Comparison of ENCODE assay signal across 8 cellular contexts in genomic region chr12:70576341-70577282, GRCh38.
A peak's percentile ranks its signal among the peaks of the same experiment; 100 is the strongest.
DNase-seq lines count a peak whose midpoint lies in the region; ATAC-seq and TF ChIP-seq lines count a peak whose summit lies in the region.

No MANE protein-coding gene starts in this region.

- H3K4me3 Mint-ChIP-seq in naive thymus-derived CD4-positive, alpha-beta T cell = no peak overlapping the region

- H3K27ac Mint-ChIP-seq in naive thymus-derived CD4-positive, alpha-beta T cell = no peak overlapping the region

- no peaks in the 10 kb centered on the region for H3K4me1 ChIP-seq in naive thymus-derived CD4-positive, alpha-beta T cell (ENCODE audit: control insufficient read depth in 2 of 2, insufficient read depth in 2 of 2, low read length in 2 of 2)
- no peaks in the 10 kb centered on the region for H3K4me1 ChIP-seq in effector memory CD4-positive, alpha-beta T cell (ENCODE audit: control insufficient read depth, insufficient read depth, low read length, poor library complexity, severe bottlenecking)

- peak; percentile 75 for ATAC-seq in GM21423 (IDR thresholded peaks at IDR 0.05; ENCODE audit: unreplicated experiment)
- ATAC-seq in naive thymus-derived CD4-positive, alpha-beta T cell = no peak

- peaks cover 0 to 18% (median 7%) of the 10 kb centered on the region in 5 donors for H3K27me3 Mint-ChIP-seq in naive thymus-derived CD4-positive, alpha-beta T cell

- TF ChIP-seq CTCF in RWPE1 (conservative IDR thresholded peaks at IDR 0.05; ENCODE audit: low read depth) (peak; percentile 74), epithelial cell of proximal tubule (conservative IDR thresholded peaks at IDR 0.05; ENCODE audit: low read depth, low read length) (peak; percentile 88)

- H3K9me3 ChIP-seq in naive thymus-derived CD4-positive, alpha-beta T cell (ENCODE audit: control insufficient read depth in 2 of 3, low read length in 3 of 3) = no peaks in the 10 kb centered on the region
- H3K9me3 ChIP-seq in effector memory CD4-positive, alpha-beta T cell (ENCODE audit: control insufficient read depth, low read length) = no peaks in the 10 kb centered on the region

- H3K4me1 Mint-ChIP-seq in naive thymus-derived CD4-positive, alpha-beta T cell = no peaks in the 10 kb centered on the region

- H3K27ac ChIP-seq in RWPE1 = no peak overlapping the region
- no peak overlapping the region for H3K27ac ChIP-seq in naive thymus-derived CD4-positive, alpha-beta T cell (ENCODE audit: low read depth, low read length)
- no peak overlapping the region for H3K27ac ChIP-seq in effector memory CD4-positive, alpha-beta T cell (ENCODE audit: insufficient read depth, low read length, poor library complexity, severe bottlenecking)

- intact Hi-C loops in naive thymus-derived CD4-positive, alpha-beta T cell (cut with micrococcal nuclease) = loop anchor here (1.0 to 2.0 kb wide), 5 partner anchors 154 to 1285 kb away; partner anchors contain the start of gene RAB3IP (in 2 of the 2)

- no peaks in the 10 kb centered on the region for H3K27me3 ChIP-seq in naive thymus-derived CD4-positive, alpha-beta T cell (ENCODE audit: control insufficient read depth in 2 of 2, insufficient read depth in 2 of 2, low read length in 2 of 2)
- no peaks in the 10 kb centered on the region for H3K27me3 ChIP-seq in effector memory CD4-positive, alpha-beta T cell (replicated peaks; ENCODE audit: control insufficient read depth, insufficient read depth, low read length, poor library complexity, severe bottlenecking)

- H3K36me3 Mint-ChIP-seq in naive thymus-derived CD4-positive, alpha-beta T cell = no peaks in the 10 kb centered on the region

- H3K4me3 ChIP-seq in epithelial cell of proximal tubule (ENCODE audit: low read depth, low read length) = no peak overlapping the region
- no peak overlapping the region for H3K4me3 ChIP-seq in naive thymus-derived CD4-positive, alpha-beta T cell (ENCODE audit: low read length)
- H3K4me3 ChIP-seq in effector memory CD4-positive, alpha-beta T cell (ENCODE audit: insufficient read depth, low read depth, low read length, poor library complexity, severe bottlenecking) = no peak overlapping the region

- no peaks in the 10 kb centered on the region for H3K36me3 ChIP-seq in naive thymus-derived CD4-positive, alpha-beta T cell (ENCODE audit: control insufficient read depth in 2 of 3, insufficient read depth in 3 of 3, low read length in 3 of 3)
- no peaks in the 10 kb centered on the region for H3K36me3 ChIP-seq in effector memory CD4-positive, alpha-beta T cell (ENCODE audit: control insufficient read depth, insufficient read depth, low read length)

- H3K9me3 Mint-ChIP-seq in naive thymus-derived CD4-positive, alpha-beta T cell = no peaks in the 10 kb centered on the region

- POLR2A ChIA-PET in RWPE1 (lab: Yijun Ruan, JAX; ENCODE audit: low non-redundant PET) = no interaction called here
- POLR2A ChIA-PET in naive thymus-derived CD4-positive, alpha-beta T cell (lab: Charles Lee) = no interaction called here

- CTCF ChIA-PET in RWPE1 (lab: Yijun Ruan, JAX) = interaction anchor here (0.5 to 1.3 kb wide), 16 partner anchors 17 to 1006 kb away, joined by 3 to 23 read pairs (median 4); no protein-coding TSS in a partner anchor
- CTCF ChIA-PET in naive thymus-derived CD4-positive, alpha-beta T cell (lab: Charles Lee) = interaction anchor here (0.8 to 3.7 kb wide), 10 partner anchors 14 to 705 kb away, joined by 3 to 33 read pairs (median 5); no protein-coding TSS in a partner anchor

- DNase-seq in DMS 273 (lab: John Stamatoyannopoulos, UW; ENCODE audit: unreplicated experiment) = peak; percentile 87
- DNase-seq in MV-4-11 (lab: John Stamatoyannopoulos, UW) = peak; percentile 65
- DNase-seq in RWPE1 (ENCODE audit: low spot score) = peak; percentile 61
- DNase-seq in epithelial cell of proximal tubule (ENCODE audit: low read depth) = no peak
- peak in 6 of 9 donors; percentile 24 to 54 (median 47) for DNase-seq in naive thymus-derived CD4-positive, alpha-beta T cell
- DNase-seq in T-helper 9 cell = no peak
- no peak for DNase-seq in effector memory CD4-positive, alpha-beta T cell

Comparison
In these comparisons a context has a peak if more than half of its experiments do, and no peak if none do; other contexts are left out.
1. DNase-seq: peak in DMS 273 (single experiment), MV-4-11 (single experiment), RWPE1 (single experiment) and naive thymus-derived CD4-positive, alpha-beta T cell (6 of 9); none in epithelial cell of proximal tubule (single experiment), T-helper 9 cell (single experiment) and effector memory CD4-positive, alpha-beta T cell (0 of 3).